In genomic region chr3:195271859-195272243, GRCh38 we compare ENCODE assay signal across 8 cellular contexts. TPM values are rescaled to one million over a fixed set of nuclear protein-coding genes. Genes with fewer than 3 reads are reported as not detected.
DNase-seq lines count a peak whose midpoint lies in the region; ATAC-seq and FAIRE-seq lines count a peak whose summit lies in the region.

No MANE protein-coding gene starts in this region.

- WGBS in thymus, result 13% methylated on average over 3 of the region's 3 CpGs

- POLR2A ChIA-PET in activated naive CD8-positive, alpha-beta T cell treated with anti-CD3 and anti-CD28 coated beads, Interleukin-2, amount 10 ng/mL, durations not matched to agents 7 days and 5 days (lab: Charles Lee), result interaction anchor here (0.9 to 2.3 kb wide), 8 partner anchors 9 to 278 kb away, joined by 3 to 20 read pairs (median 4); partner anchors contain the start of gene PPP1R2

- H3K4me1 ChIP-seq in thymus (ENCODE audit: control insufficient read depth, insufficient read depth, low read length), result peaks cover 12% of the 10 kb centered on the region

- H3K9me3 Mint-ChIP-seq in activated T-cell treated with anti-CD3 and anti-CD28 coated beads, Interleukin-2, amount 50 U/mL, for 24 hours, result no peaks in the 10 kb centered on the region
- H3K9me3 Mint-ChIP-seq in activated naive CD8-positive, alpha-beta T cell treated with anti-CD3 and anti-CD28 coated beads, Interleukin-2, amount 10 ng/mL, durations not matched to agents 7 days and 5 days, result no peaks in the 10 kb centered on the region

- no peak for FAIRE-seq in urothelium cell line (lab: Jason Lieb, UNC)

- no peak for DNase-seq in activated T-cell treated with anti-CD3 and anti-CD28 coated beads, Interleukin-2, amount 50 U/mL, for 24 hours
- no peak for DNase-seq in activated T-cell treated with anti-CD3 and anti-CD28 coated beads, Interleukin-2, amount 50 U/mL, for 1 hour
- no peak for DNase-seq in activated naive CD8-positive, alpha-beta T cell treated with anti-CD3 and anti-CD28 coated beads, Interleukin-2, amount 10 ng/mL, durations not matched to agents 7 days and 5 days
- no peak for DNase-seq in urothelium cell line (ENCODE audit: low spot score)

- H3K36me3 Mint-ChIP-seq in activated T-cell treated with anti-CD3 and anti-CD28 coated beads, Interleukin-2, amount 50 U/mL, for 24 hours (ENCODE audit: low read depth), result peaks cover 22% of the 10 kb centered on the region
- H3K36me3 Mint-ChIP-seq in activated naive CD8-positive, alpha-beta T cell treated with anti-CD3 and anti-CD28 coated beads, Interleukin-2, amount 10 ng/mL, durations not matched to agents 7 days and 5 days, result peaks cover 3% of the 10 kb centered on the region

- no peaks in the 10 kb centered on the region for H3K27me3 Mint-ChIP-seq in activated T-cell treated with anti-CD3 and anti-CD28 coated beads, Interleukin-2, amount 50 U/mL, for 24 hours
- no peaks in the 10 kb centered on the region for H3K27me3 Mint-ChIP-seq in activated naive CD8-positive, alpha-beta T cell treated with anti-CD3 and anti-CD28 coated beads, Interleukin-2, amount 10 ng/mL, durations not matched to agents 7 days and 5 days

- peak overlapping the region; percentile 84 for H3K4me3 Mint-ChIP-seq in activated T-cell treated with anti-CD3 and anti-CD28 coated beads, Interleukin-2, amount 50 U/mL, for 24 hours
- peak overlapping the region; percentile 89 for H3K4me3 Mint-ChIP-seq in activated naive CD8-positive, alpha-beta T cell treated with anti-CD3 and anti-CD28 coated beads, Interleukin-2, amount 10 ng/mL, durations not matched to agents 7 days and 5 days

- ATAC-seq in activated naive CD8-positive, alpha-beta T cell treated with anti-CD3 and anti-CD28 coated beads, Interleukin-2, amount 10 ng/mL, durations not matched to agents 7 days and 5 days (ENCODE audit: low read depth), result no peak
- ATAC-seq in HG02678 (IDR thresholded peaks at IDR 0.05; ENCODE audit: unreplicated experiment) (no peak), GM21447 (IDR thresholded peaks at IDR 0.05; ENCODE audit: unreplicated experiment) (no peak)

- peak overlapping the region; percentile 91 for H3K27ac Mint-ChIP-seq in activated T-cell treated with anti-CD3 and anti-CD28 coated beads, Interleukin-2, amount 50 U/mL, for 24 hours
- H3K27ac Mint-ChIP-seq in activated naive CD8-positive, alpha-beta T cell treated with anti-CD3 and anti-CD28 coated beads, Interleukin-2, amount 10 ng/mL, durations not matched to agents 7 days and 5 days, result peak overlapping the region; percentile 87

- no peaks in the 10 kb centered on the region for H3K36me3 ChIP-seq in thymus (ENCODE audit: control insufficient read depth, insufficient read depth)

- H3K27me3 ChIP-seq in layer of hippocampus (ENCODE audit: control insufficient read depth, insufficient read depth, low read length), result no peaks in the 10 kb centered on the region
- H3K27me3 ChIP-seq in thymus (ENCODE audit: control insufficient read depth, insufficient read depth), result no peaks in the 10 kb centered on the region

- H3K4me1 Mint-ChIP-seq in activated T-cell treated with anti-CD3 and anti-CD28 coated beads, Interleukin-2, amount 50 U/mL, for 24 hours (ENCODE audit: low read depth), result peaks cover 32% of the 10 kb centered on the region
- peaks cover 20% of the 10 kb centered on the region for H3K4me1 Mint-ChIP-seq in activated naive CD8-positive, alpha-beta T cell treated with anti-CD3 and anti-CD28 coated beads, Interleukin-2, amount 10 ng/mL, durations not matched to agents 7 days and 5 days

- H3K27ac ChIP-seq in layer of hippocampus (ENCODE audit: low read depth, low read length), result peak overlapping the region; percentile 81
- H3K27ac ChIP-seq in thymus (ENCODE audit: low read depth), result peak overlapping the region; percentile 10

- peak overlapping the region; percentile 93 for H3K4me3 ChIP-seq in thymus (ENCODE audit: low read length)

- no peaks in the 10 kb centered on the region for H3K9me3 ChIP-seq in thymus (ENCODE audit: control insufficient read depth)

RNA-seq across cellular contexts. Expression of gene XXYLT1, which starts 0.9 kb away (rescaled TPM):
- 1 to 10 TPM; 6.8 to 8.3 TPM for total RNA-seq in activated naive CD8-positive, alpha-beta T cell treated with anti-CD3 and anti-CD28 coated beads, Interleukin-2, amount 10 ng/mL, durations not matched to agents 7 days and 5 days
- polyA plus RNA-seq in thymus, result 5.8 TPM
